20 cellular contexts compared by ENCODE assay signal in the genomic region with DNA sequence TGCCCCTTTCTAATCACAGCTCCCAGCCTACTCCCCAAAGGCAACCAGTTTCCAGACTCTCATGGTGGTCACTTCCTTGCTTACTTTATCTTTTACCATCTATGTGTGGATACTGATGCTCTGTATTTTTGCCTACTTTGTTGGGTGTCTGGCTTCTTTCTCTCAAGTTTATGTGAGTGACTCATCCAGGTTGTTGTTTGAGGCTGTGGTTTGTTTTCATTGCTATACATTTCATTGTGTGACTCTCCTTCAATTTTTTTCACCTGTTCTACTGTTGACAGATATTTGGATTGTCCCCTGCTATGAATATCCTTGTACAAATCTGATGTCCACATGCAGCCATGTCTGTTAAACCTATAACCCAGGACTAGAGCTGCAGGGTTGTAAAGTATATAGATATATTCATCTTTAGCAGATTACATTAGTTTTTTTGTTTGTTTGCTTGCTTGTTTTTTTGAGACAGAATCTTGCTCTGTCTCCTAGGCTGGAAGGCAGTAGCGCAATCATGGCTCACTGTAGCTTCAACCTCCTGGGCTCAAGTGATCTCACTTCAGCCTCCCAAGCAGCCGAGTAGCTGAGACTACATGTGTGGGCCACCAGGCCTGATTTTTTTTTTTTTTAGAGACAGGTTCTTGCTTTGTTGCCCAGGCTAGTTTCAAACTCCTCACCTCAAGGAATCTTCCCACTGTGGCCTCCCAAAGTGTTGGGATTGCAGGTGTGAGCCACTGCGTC.
"Had no signal": no experiment of that assay in that cellular context is flagged by ENCODE, and none has a peak within 500 bp of the region (broad histone marks: within the 10 kb centered on the region; RNA-seq: fewer than 3 reads in every experiment).

No MANE protein-coding gene starts in this region.

- H3K36me3 Mint-ChIP-seq: activated naive CD8-positive, alpha-beta T cell; stimulated activated effector memory CD8-positive, alpha-beta T cell treated with anti-CD3 and anti-CD28 coated beads, Interleukin-12 subunit alpha, Interleukin-12 subunit beta, amount 100 ng/mL, for 72 hours had no signal

- ATAC-seq: activated CD8-positive, alpha-beta T cell treated with anti-CD3 and anti-CD28 coated beads for 36 hours; activated T-cell treated with anti-CD3 and anti-CD28 coated beads, Interleukin-2, amount 50 U/mL, for 4 hours; left ventricle myocardium superior; right lobe of liver; stimulated activated effector memory CD8-positive, alpha-beta T cell treated with anti-CD3 and anti-CD28 coated beads, Interleukin-12 subunit alpha, Interleukin-12 subunit beta, amount 100 ng/mL, for 72 hours had no signal

- H3K4me1 Mint-ChIP-seq: activated B cell treated with CpG ODN at 0.5 μM for 24 hours; stimulated activated effector memory CD8-positive, alpha-beta T cell treated with anti-CD3 and anti-CD28 coated beads, Interleukin-12 subunit alpha, Interleukin-12 subunit beta, amount 100 ng/mL, for 72 hours had no signal

- H3K9me3 Mint-ChIP-seq: activated B cell treated with CpG ODN at 0.5 μM for 24 hours; activated CD8-positive, alpha-beta T cell treated with anti-CD3 and anti-CD28 coated beads for 36 hours; activated T-cell treated with anti-CD3 and anti-CD28 coated beads, Interleukin-2, amount 50 U/mL, for 4 hours; stimulated activated effector memory CD8-positive, alpha-beta T cell treated with anti-CD3 and anti-CD28 coated beads, Interleukin-12 subunit alpha, Interleukin-12 subunit beta, amount 100 ng/mL, for 72 hours had no signal

- H3K9me3 ChIP-seq: colonic mucosa, esophagus squamous epithelium, right lobe of liver, thyroid gland, vagina had no signal

- H3K4me3 ChIP-seq: colonic mucosa, esophagus squamous epithelium, right lobe of liver, thyroid gland, vagina had no signal

- H3K27ac ChIP-seq: colonic mucosa, esophagus squamous epithelium, right lobe of liver, thyroid gland, vagina had no signal

- DNase-seq: activated B cell treated with CpG ODN at 0.5 μM for 24 hours; activated CD4-positive, alpha-beta T cell treated with anti-CD3 and anti-CD28 coated beads for 48 hours; activated CD8-positive, alpha-beta T cell treated with anti-CD3 and anti-CD28 coated beads for 36 hours; activated effector memory CD4-positive, alpha-beta T cell treated with anti-CD3 and anti-CD28 coated beads, Interleukin-2, amount 50 U/mL, for 16 hours; activated T-cell treated with anti-CD3 and anti-CD28 coated beads, Interleukin-2, amount 50 U/mL, for 4 hours; amniotic stem cell; central memory CD4-positive, alpha-beta T cell; colonic mucosa; esophagus squamous epithelium; foreskin fibroblast; glutamatergic neuron; hypothalamus; left ventricle myocardium superior; mesenchymal stem cell; right lobe of liver; thyroid gland had no signal

- H3K27me3 ChIP-seq: colonic mucosa, right lobe of liver, thyroid gland, vagina had no signal

- H3K27ac Mint-ChIP-seq: activated B cell treated with CpG ODN at 0.5 μM for 24 hours; activated CD8-positive, alpha-beta T cell treated with anti-CD3 and anti-CD28 coated beads for 36 hours; activated naive CD8-positive, alpha-beta T cell; progenitor cell of endocrine pancreas; stimulated activated effector memory CD8-positive, alpha-beta T cell treated with anti-CD3 and anti-CD28 coated beads, Interleukin-12 subunit alpha, Interleukin-12 subunit beta, amount 100 ng/mL, for 72 hours had no signal

- H3K4me3 Mint-ChIP-seq: activated B cell treated with CpG ODN at 0.5 μM for 24 hours; activated CD8-positive, alpha-beta T cell treated with anti-CD3 and anti-CD28 coated beads for 36 hours; activated naive CD8-positive, alpha-beta T cell; activated T-cell treated with anti-CD3 and anti-CD28 coated beads, Interleukin-2, amount 50 U/mL, for 4 hours; stimulated activated effector memory CD8-positive, alpha-beta T cell treated with anti-CD3 and anti-CD28 coated beads, Interleukin-12 subunit alpha, Interleukin-12 subunit beta, amount 100 ng/mL, for 72 hours had no signal

- H3K36me3 ChIP-seq: colonic mucosa, esophagus squamous epithelium, right lobe of liver, thyroid gland, vagina had no signal

- H3K27me3 Mint-ChIP-seq: progenitor cell of endocrine pancreas had no signal

- H3K4me1 ChIP-seq: colonic mucosa, esophagus squamous epithelium, right lobe of liver, vagina had no signal
